In genomic region chr12:110725267-110725666, GRCh38 we compare ENCODE assay signal across 19 cellular contexts. TPM values are rescaled to one million over a fixed set of nuclear protein-coding genes. Genes with fewer than 3 reads are reported as not detected.
DNase-seq lines count a peak whose midpoint lies in the region; ATAC-seq and TF ChIP-seq lines count a peak whose summit lies in the region.
"Had no signal": no experiment of that assay in that cellular context is flagged by ENCODE, and none has a peak within 500 bp of the region (broad histone marks: within the 10 kb centered on the region; RNA-seq: fewer than 3 reads in every experiment).

No MANE protein-coding gene starts in this region.

- ATAC-seq in effector memory CD8-positive, alpha-beta T cell (replicated peaks) = no peak
- peak in 3 of 4 donors; percentile 62 to 73 (median 66) for ATAC-seq in psoas muscle
- ATAC-seq in HG03460 (IDR thresholded peaks at IDR 0.05; ENCODE audit: unreplicated experiment) = no peak

- no peak overlapping the region for H3K4me3 Mint-ChIP-seq in activated T-cell treated with anti-CD3 and anti-CD28 coated beads, Interleukin-2, amount 50 U/mL, for 24 hours
- H3K4me3 Mint-ChIP-seq in IgD-negative memory B cell = peak overlapping the region in 1 of 4 donors; percentile 15
- H3K4me3 Mint-ChIP-seq in effector memory CD8-positive, alpha-beta T cell = no peak overlapping the region

- no peak overlapping the region for H3K27ac ChIP-seq in psoas muscle
- H3K27ac ChIP-seq: cardiac muscle cell, parathyroid adenoma, sigmoid colon had no signal

- no peak for DNase-seq in activated T-cell treated with anti-CD3 and anti-CD28 coated beads, Interleukin-2, amount 50 U/mL, for 24 hours
- no peak for DNase-seq in activated T-cell treated with anti-CD3 and anti-CD28 coated beads for 4 hours
- DNase-seq in effector memory CD8-positive, alpha-beta T cell = no peak
- DNase-seq in psoas muscle = no peak
- no peak for DNase-seq in NCI-H146 (lab: John Stamatoyannopoulos, UW)
- DNase-seq in HUDEP-2 (lab: John Stamatoyannopoulos, UW; ENCODE audit: unreplicated experiment in 76 of 76) = no peak
- DNase-seq: activated CD4-positive, alpha-beta T cell treated with anti-CD3 and anti-CD28 coated beads, Interleukin-2, amount 50 U/mL, for 48 hours; dorsolateral prefrontal cortex; erythroblast; gastrocnemius medialis; GOT3; KBM-7; kidney glomerular epithelial cell; NCI-H187; sigmoid colon had no signal

- no peak overlapping the region for H3K4me3 ChIP-seq in psoas muscle
- H3K4me3 ChIP-seq: cardiac muscle cell, dorsolateral prefrontal cortex, gastrocnemius medialis, sigmoid colon had no signal

- H3K4me1 Mint-ChIP-seq in activated T-cell treated with anti-CD3 and anti-CD28 coated beads, Interleukin-2, amount 50 U/mL, for 24 hours (ENCODE audit: low read depth) = peaks cover 50% of the 10 kb centered on the region
- peaks cover 22 to 31% (median 31%) of the 10 kb centered on the region in 3 donors for H3K4me1 Mint-ChIP-seq in IgD-negative memory B cell
- peaks cover 25% of the 10 kb centered on the region in 2 donors for H3K4me1 Mint-ChIP-seq in effector memory CD8-positive, alpha-beta T cell (ENCODE audit: low read depth in 2 of 2)

- no peaks in the 10 kb centered on the region for H3K27me3 ChIP-seq in psoas muscle (ENCODE audit: insufficient read depth in 3 of 3, low read length in 2 of 3)
- H3K27me3 ChIP-seq: cardiac muscle cell, dorsolateral prefrontal cortex, gastrocnemius medialis, sigmoid colon had no signal

- H3K36me3 ChIP-seq in psoas muscle (ENCODE audit: insufficient read depth in 1 of 2, low read depth in 1 of 2) = peaks cover 10 to 98% of the 10 kb centered on the region in 2 donors

- peaks cover 100% of the 10 kb centered on the region for H3K36me3 Mint-ChIP-seq in activated T-cell treated with anti-CD3 and anti-CD28 coated beads, Interleukin-2, amount 50 U/mL, for 24 hours (ENCODE audit: low read depth)
- H3K36me3 Mint-ChIP-seq in IgD-negative memory B cell = peaks cover 10% of the 10 kb centered on the region
- H3K36me3 Mint-ChIP-seq in effector memory CD8-positive, alpha-beta T cell (ENCODE audit: insufficient read depth) = peaks cover 94% of the 10 kb centered on the region

- no peak for TF ChIP-seq CTCF in psoas muscle (IDR thresholded peaks at IDR 0.05)

- H3K9me3 ChIP-seq in psoas muscle = no peaks in the 10 kb centered on the region
- H3K9me3 ChIP-seq: gastrocnemius medialis, sigmoid colon had no signal

- no peaks in the 10 kb centered on the region for H3K27me3 Mint-ChIP-seq in activated T-cell treated with anti-CD3 and anti-CD28 coated beads, Interleukin-2, amount 50 U/mL, for 24 hours
- H3K27me3 Mint-ChIP-seq in IgD-negative memory B cell = no peaks in the 10 kb centered on the region
- no peaks in the 10 kb centered on the region for H3K27me3 Mint-ChIP-seq in effector memory CD8-positive, alpha-beta T cell

- no peaks in the 10 kb centered on the region for H3K9me3 Mint-ChIP-seq in activated T-cell treated with anti-CD3 and anti-CD28 coated beads, Interleukin-2, amount 50 U/mL, for 24 hours
- no peaks in the 10 kb centered on the region for H3K9me3 Mint-ChIP-seq in IgD-negative memory B cell
- H3K9me3 Mint-ChIP-seq in effector memory CD8-positive, alpha-beta T cell = no peaks in the 10 kb centered on the region

- intact Hi-C loops in psoas muscle (cut with DNase I) = no loop called here

- WGBS in psoas muscle, 3 donors = 40 to 57% (median 50%) methylated on average over 4 of the region's 4 CpGs

- H3K27ac Mint-ChIP-seq in activated T-cell treated with anti-CD3 and anti-CD28 coated beads, Interleukin-2, amount 50 U/mL, for 24 hours = peak overlapping the region; percentile 86
- peak overlapping the region in 2 of 3 donors; percentile 46 to 80 for H3K27ac Mint-ChIP-seq in IgD-negative memory B cell
- peak overlapping the region; percentile 6 to 88 for H3K27ac Mint-ChIP-seq in effector memory CD8-positive, alpha-beta T cell

- H3K4me1 ChIP-seq in psoas muscle = no peaks in the 10 kb centered on the region
- H3K4me1 ChIP-seq: sigmoid colon had no signal

RNA-seq across cellular contexts. Expression of gene PPP1CC, which starts 17.4 kb away (rescaled TPM):
- polyA plus RNA-seq in IgD-negative memory B cell (184 TPM), psoas muscle (100 to 1,000 TPM in 2 of 3 donors, 10 to 100 TPM in 1; 82.5 to 222 (median 117) TPM)
- total RNA-seq in psoas muscle = 100 to 1,000 TPM; 102 to 184 (median 135) TPM

RNA-seq across cellular contexts. Expression of gene HVCN1, which starts 36.4 kb away (rescaled TPM):
- polyA plus RNA-seq in IgD-negative memory B cell (441 TPM), psoas muscle (1 to 10 TPM; 1.4 to 6.4 (median 2.8) TPM)
- total RNA-seq in psoas muscle = 1 to 10 TPM; 1.7 to 8.9 (median 4.3) TPM

Comparison
In these comparisons a context has a peak if more than half of its experiments do, and no peak if none do; other contexts are left out.
1. ATAC-seq: peak in psoas muscle (3 of 4); none in effector memory CD8-positive, alpha-beta T cell (single experiment) and HG03460 (single experiment).
2. RNA of gene HVCN1, which starts 36.4 kb away (polyA plus RNA-seq): 441 TPM in IgD-negative memory B cell (single experiment); 1.4 to 6.4 TPM in psoas muscle; every median in the first group is over 10 times any median in the second.
3. Peak in every context shown above with its lines, with median percentiles within 50 percentile points of each other: H3K27ac Mint-ChIP-seq.